8 cellular contexts compared by ENCODE assay signal in the genomic region with DNA sequence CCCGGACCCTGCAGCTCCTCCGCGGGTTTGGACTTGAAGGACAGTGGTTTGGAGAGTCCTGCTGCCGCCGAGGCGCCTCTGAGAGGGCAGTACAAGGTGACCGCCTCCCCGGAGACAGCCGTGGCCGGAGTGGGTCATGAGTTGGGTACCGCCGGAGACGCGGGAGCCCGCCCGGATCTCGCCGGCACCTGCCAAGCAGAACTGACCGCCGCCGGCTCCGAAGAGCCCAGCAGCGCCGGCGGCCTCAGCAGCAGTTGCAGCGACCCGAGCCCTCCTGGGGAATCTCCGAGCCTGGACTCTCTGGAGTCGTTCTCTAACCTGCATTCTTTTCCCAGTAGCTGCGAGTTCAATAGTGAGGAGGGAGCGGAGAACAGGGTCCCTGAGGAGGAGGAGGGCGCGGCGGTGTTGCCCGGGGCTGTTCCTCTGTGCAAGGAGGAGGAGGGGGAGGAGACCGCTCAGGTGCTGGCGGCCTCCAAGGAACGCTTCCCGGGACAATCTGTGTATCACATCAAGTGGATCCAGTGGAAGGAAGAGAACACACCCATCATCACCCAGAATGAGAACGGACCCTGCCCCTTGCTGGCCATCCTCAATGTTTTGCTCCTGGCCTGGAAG. TPM values are rescaled to one million over a fixed set of nuclear protein-coding genes. Genes with fewer than 3 reads are reported as not detected.
A peak's percentile ranks its signal among the peaks of the same experiment; 100 is the strongest.
DNase-seq lines count a peak whose midpoint lies in the region; ATAC-seq and TF ChIP-seq lines count a peak whose summit lies in the region.

No MANE protein-coding gene starts in this region.

- DNase-seq in A673 (ENCODE audit: low spot score) (no peak), RWPE1 (ENCODE audit: low spot score) (peak; percentile 52), cerebellar nuclear complex (lab: John Stamatoyannopoulos, UW) (no peak)

- no peaks in the 10 kb centered on the region for H3K36me3 ChIP-seq in A673 (ENCODE audit: insufficient read depth, low read length, poor library complexity, severe bottlenecking)
- H3K36me3 ChIP-seq in skeletal muscle tissue (ENCODE audit: control insufficient read depth in 3 of 3, insufficient read depth in 3 of 3, low read length in 3 of 3), result no peaks in the 10 kb centered on the region

- no TSS peak for BruUV-seq in A673 (replicated peaks; lab: Mats Ljungman, UMichigan)

- H3K9me3 ChIP-seq in A673 (ENCODE audit: low read depth, low read length, poor library complexity, severe bottlenecking) (no peaks in the 10 kb centered on the region), iPS-18c (ENCODE audit: control insufficient read depth, insufficient read depth, low read length) (no peaks in the 10 kb centered on the region), skeletal muscle tissue (ENCODE audit: control insufficient read depth in 3 of 3, low read length in 3 of 3) (no peaks in the 10 kb centered on the region)

- H3K4me3 Mint-ChIP-seq in brain, result no peak overlapping the region

- H3K4me1 ChIP-seq in A673 (ENCODE audit: insufficient read depth, low read length, poor library complexity, severe bottlenecking) (peaks cover 10% of the 10 kb centered on the region), skeletal muscle tissue (ENCODE audit: control insufficient read depth in 3 of 3, insufficient read depth in 3 of 3, low read length in 3 of 3) (peaks cover 23 to 30% (median 29%) of the 10 kb centered on the region in 3 donors)

- intact Hi-C loops in A673 (cut with micrococcal nuclease; ENCODE audit: unreplicated experiment), result loop anchor here (5.0 kb wide), 1 partner anchor 499 kb away; no protein-coding TSS in a partner anchor

- peak; percentile 15 for ATAC-seq in GM18867 (IDR thresholded peaks at IDR 0.05; ENCODE audit: unreplicated experiment)
- ATAC-seq in HG03097 (IDR thresholded peaks at IDR 0.05; ENCODE audit: low FRiP score, unreplicated experiment), result peak; percentile 5

- H3K9ac ChIP-seq in skeletal muscle tissue (ENCODE audit: low read depth in 1 of 3, low read length in 3 of 3), result peak overlapping the region; percentile 87 to 94 (median 91)

- POLR2A ChIA-PET in A673 (lab: Charles Lee; ENCODE audit: low non-redundant PET) (no interaction called here), RWPE1 (lab: Yijun Ruan, JAX; ENCODE audit: low non-redundant PET) (interaction anchor here (0.7 to 1.5 kb wide), 6 partner anchors 16 to 544 kb away, joined by 3 to 6 read pairs (median 4); partner anchors contain the start of gene ADAM10)

- H3K4me3 ChIP-seq in A673 (ENCODE audit: low read depth, low read length, poor library complexity, severe bottlenecking) (peak overlapping the region; percentile 85), iPS-18c (ENCODE audit: insufficient read depth, low read depth, low read length) (peak overlapping the region; percentile 97), skeletal muscle tissue (ENCODE audit: low read length in 3 of 3) (peak overlapping the region; percentile 86 to 93 (median 92))

- H3K36me3 Mint-ChIP-seq in brain, result no peaks in the 10 kb centered on the region

- H3K27ac ChIP-seq in A673 (ENCODE audit: low read depth, low read length, poor library complexity, severe bottlenecking) (peak overlapping the region; percentile 83), RWPE1 (peak overlapping the region; percentile 96), skeletal muscle tissue (ENCODE audit: low read depth, low read length) (peak overlapping the region; percentile 96)

- H3K27me3 ChIP-seq in A673 (replicated peaks; ENCODE audit: insufficient read depth, low read depth, low read length, poor library complexity) (no peaks in the 10 kb centered on the region), skeletal muscle tissue (ENCODE audit: control insufficient read depth in 3 of 3, insufficient read depth in 3 of 3, low read length in 3 of 3) (no peaks in the 10 kb centered on the region)

- CTCF ChIA-PET in A673 (lab: Charles Lee) (interaction anchor here (0.5 to 1.1 kb wide), 4 partner anchors 11 to 559 kb away, joined by 3 to 6 read pairs (median 4); no protein-coding TSS in a partner anchor), RWPE1 (lab: Yijun Ruan, JAX) (interaction anchor here (0.7 to 1.3 kb wide), 5 partner anchors 21 to 559 kb away, joined by 3 to 4 read pairs (median 3); no protein-coding TSS in a partner anchor)

- H3K9me3 Mint-ChIP-seq in brain, result peaks cover 0 to 3% (median 0%) of the 10 kb centered on the region in 5 experiments

- H3K27ac Mint-ChIP-seq in brain, result peak overlapping the region in 3 of 5 experiments; percentile 97 to 99 (median 97)

- no peak for TF ChIP-seq CTCF in A673 (conservative IDR thresholded peaks at IDR 0.05; ENCODE audit: low read depth, low read length)
- TF ChIP-seq CTCF in RWPE1 (conservative IDR thresholded peaks at IDR 0.05; ENCODE audit: low read depth), result no peak
- peak; percentile 18 to 36 for TF ChIP-seq CTCF in brain (conservative IDR thresholded peaks at IDR 0.05)

- peaks cover 12% of the 10 kb centered on the region for H3K27me3 Mint-ChIP-seq in brain

- H3K4me1 Mint-ChIP-seq in brain, result peaks cover 10% of the 10 kb centered on the region

RNA-seq across cellular contexts. Expression of gene MINDY2, which starts 0.6 kb away (rescaled TPM):
- total RNA-seq in A673 (2021) (13.0 and 14.1 TPM in 2 replicates), skeletal muscle tissue (9.4 TPM)
- 2.3 TPM for polyA plus RNA-seq in brain (ENCODE audit: insufficient read depth, low read depth, low replicate concordance)

RNA-seq across cellular contexts. Expression of gene ADAM10, which starts 22.2 kb away (rescaled TPM):
- 116 and 130 TPM in 2 replicates for total RNA-seq in A673 (2021)
- polyA plus RNA-seq in brain (ENCODE audit: insufficient read depth, low read depth, low replicate concordance), result 24.7 TPM
- total RNA-seq in skeletal muscle tissue, result 50.1 TPM

Comparison
In these comparisons a context has a peak if more than half of its experiments do, and no peak if none do; other contexts are left out.
1. CTCF ChIP-seq: peak in brain (2 of 2); none in A673 (single experiment) and RWPE1 (single experiment).
2. Peak in every context shown above with its lines, with median percentiles within 50 percentile points of each other: H3K27ac ChIP-seq and H3K4me3 ChIP-seq.